24 cellular contexts compared by ENCODE assay signal in the genomic region with DNA sequence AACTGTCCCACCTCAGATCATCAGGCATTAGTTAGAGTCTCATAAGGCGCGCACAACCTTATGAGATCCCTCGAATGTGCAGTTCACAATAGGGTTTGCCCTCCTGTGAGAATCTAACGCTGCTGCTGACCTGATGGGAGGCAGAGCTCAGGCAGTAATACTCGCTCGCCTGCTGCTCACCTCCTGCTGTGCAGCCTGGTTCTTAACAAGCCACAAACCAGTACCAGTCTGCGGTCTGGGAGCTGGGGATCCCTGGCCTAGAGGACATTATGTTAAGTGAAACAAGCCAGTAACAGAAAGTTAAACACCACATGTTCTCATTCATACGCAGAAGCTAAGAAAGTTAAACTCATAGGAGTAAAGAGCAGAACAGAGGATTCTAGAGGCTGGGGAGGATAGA.
"Had no signal": no experiment of that assay in that cellular context is flagged by ENCODE, and none has a peak within 500 bp of the region (broad histone marks: within the 10 kb centered on the region; RNA-seq: fewer than 3 reads in every experiment).

No MANE protein-coding gene starts in this region.

- ATAC-seq: activated CD8-positive, alpha-beta memory T cell treated with anti-CD3 and anti-CD28 coated beads, Interleukin-2, amount 10 ng/mL, durations not matched to agents 7 days and 5 days; activated T-helper 17 cell treated with anti-CD3 and anti-CD28 coated beads, Interleukin-2, amount 50 U/mL, for 72 hours; esophagus mucosa; gastroesophageal sphincter; heart right ventricle had no signal

- H3K36me3 ChIP-seq: colonic mucosa, gastroesophageal sphincter, heart right ventricle, left ventricle myocardium inferior, thyroid gland had no signal

- H3K27me3 Mint-ChIP-seq: activated T-helper 17 cell treated with anti-CD3 and anti-CD28 coated beads, Interleukin-2, amount 50 U/mL, for 72 hours had no signal

- H3K4me3 ChIP-seq: colonic mucosa, gastroesophageal sphincter, heart right ventricle, left ventricle myocardium inferior, thyroid gland had no signal

- H3K9me3 Mint-ChIP-seq: activated B cell treated with CpG ODN at 0.5 μM for 24 hours; activated CD4-positive, alpha-beta memory T cell treated with anti-CD3 and anti-CD28 coated beads, Interleukin-2, amount 10 ng/mL, durations not matched to agents 7 days and 5 days; activated naive CD8-positive, alpha-beta T cell treated with anti-CD3 and anti-CD28 coated beads, Interleukin-2, amount 10 ng/mL, durations not matched to agents 7 days and 5 days; activated T-helper 17 cell treated with anti-CD3 and anti-CD28 coated beads, Interleukin-2, amount 50 U/mL, for 72 hours; immature natural killer cell had no signal

- H3K27ac Mint-ChIP-seq: activated B cell treated with CpG ODN at 0.5 μM for 24 hours; activated CD4-positive, alpha-beta memory T cell treated with anti-CD3 and anti-CD28 coated beads, Interleukin-2, amount 10 ng/mL, durations not matched to agents 7 days and 5 days; activated CD8-positive, alpha-beta memory T cell treated with anti-CD3 and anti-CD28 coated beads, Interleukin-2, amount 10 ng/mL, durations not matched to agents 7 days and 5 days; activated naive CD8-positive, alpha-beta T cell treated with anti-CD3 and anti-CD28 coated beads, Interleukin-2, amount 10 ng/mL, durations not matched to agents 7 days and 5 days; activated T-helper 17 cell treated with anti-CD3 and anti-CD28 coated beads, Interleukin-2, amount 50 U/mL, for 72 hours; immature natural killer cell; nephron progenitor cell had no signal

- H3K27me3 ChIP-seq: colonic mucosa, gastroesophageal sphincter, heart right ventricle, thyroid gland had no signal

- H3K27ac ChIP-seq: colonic mucosa, gastroesophageal sphincter, heart right ventricle, left ventricle myocardium inferior, thyroid gland had no signal

- H3K4me3 Mint-ChIP-seq: activated B cell treated with CpG ODN at 0.5 μM for 24 hours; activated CD4-positive, alpha-beta memory T cell treated with anti-CD3 and anti-CD28 coated beads, Interleukin-2, amount 10 ng/mL, durations not matched to agents 7 days and 5 days; activated CD8-positive, alpha-beta memory T cell treated with anti-CD3 and anti-CD28 coated beads, Interleukin-2, amount 10 ng/mL, durations not matched to agents 7 days and 5 days; activated naive CD8-positive, alpha-beta T cell treated with anti-CD3 and anti-CD28 coated beads, Interleukin-2, amount 10 ng/mL, durations not matched to agents 7 days and 5 days; activated T-helper 17 cell treated with anti-CD3 and anti-CD28 coated beads, Interleukin-2, amount 50 U/mL, for 72 hours; immature natural killer cell; nephron progenitor cell had no signal

- H3K4me1 ChIP-seq: colonic mucosa, gastroesophageal sphincter, thyroid gland had no signal

- DNase-seq: activated B cell treated with CpG ODN at 0.5 μM for 24 hours; activated CD4-positive, alpha-beta memory T cell treated with anti-CD3 and anti-CD28 coated beads, Interleukin-2, amount 10 ng/mL, durations not matched to agents 7 days and 5 days; activated CD4-positive, alpha-beta T cell treated with anti-CD3 and anti-CD28 coated beads for 48 hours; activated CD8-positive, alpha-beta memory T cell treated with anti-CD3 and anti-CD28 coated beads, Interleukin-2, amount 10 ng/mL, durations not matched to agents 7 days and 5 days; activated naive CD4-positive, alpha-beta T cell; activated naive CD8-positive, alpha-beta T cell treated with anti-CD3 and anti-CD28 coated beads, Interleukin-2, amount 10 ng/mL, durations not matched to agents 7 days and 5 days; amygdala; colonic mucosa; heart right ventricle; immature natural killer cell; kidney glomerular epithelial cell; left ventricle myocardium inferior; mammary epithelial cell; nephron progenitor cell; occipital lobe; posterior cingulate gyrus; stimulated activated CD4-positive, alpha-beta T cell treated with anti-CD3 and anti-CD28 coated beads, Interleukin-1b, Interleukin-23, amount 100 ng/mL, for 48 hours; stimulated activated CD8-positive, alpha-beta memory T cell treated with anti-CD3 and anti-CD28 coated beads, Interleukin-4, amount 100 ng/mL, for 48 hours; stimulated activated naive CD4-positive, alpha-beta T cell; T-helper 2 cell; thyroid gland had no signal

- H3K4me1 Mint-ChIP-seq: activated B cell treated with CpG ODN at 0.5 μM for 24 hours; activated CD4-positive, alpha-beta memory T cell treated with anti-CD3 and anti-CD28 coated beads, Interleukin-2, amount 10 ng/mL, durations not matched to agents 7 days and 5 days; activated CD8-positive, alpha-beta memory T cell treated with anti-CD3 and anti-CD28 coated beads, Interleukin-2, amount 10 ng/mL, durations not matched to agents 7 days and 5 days; activated naive CD8-positive, alpha-beta T cell treated with anti-CD3 and anti-CD28 coated beads, Interleukin-2, amount 10 ng/mL, durations not matched to agents 7 days and 5 days; activated T-helper 17 cell treated with anti-CD3 and anti-CD28 coated beads, Interleukin-2, amount 50 U/mL, for 72 hours; immature natural killer cell had no signal

- H3K36me3 Mint-ChIP-seq: activated CD8-positive, alpha-beta memory T cell treated with anti-CD3 and anti-CD28 coated beads, Interleukin-2, amount 10 ng/mL, durations not matched to agents 7 days and 5 days; activated naive CD8-positive, alpha-beta T cell treated with anti-CD3 and anti-CD28 coated beads, Interleukin-2, amount 10 ng/mL, durations not matched to agents 7 days and 5 days; immature natural killer cell had no signal

- H3K9me3 ChIP-seq: colonic mucosa, gastroesophageal sphincter, heart right ventricle, left ventricle myocardium inferior, thyroid gland had no signal
